In the genomic region with DNA sequence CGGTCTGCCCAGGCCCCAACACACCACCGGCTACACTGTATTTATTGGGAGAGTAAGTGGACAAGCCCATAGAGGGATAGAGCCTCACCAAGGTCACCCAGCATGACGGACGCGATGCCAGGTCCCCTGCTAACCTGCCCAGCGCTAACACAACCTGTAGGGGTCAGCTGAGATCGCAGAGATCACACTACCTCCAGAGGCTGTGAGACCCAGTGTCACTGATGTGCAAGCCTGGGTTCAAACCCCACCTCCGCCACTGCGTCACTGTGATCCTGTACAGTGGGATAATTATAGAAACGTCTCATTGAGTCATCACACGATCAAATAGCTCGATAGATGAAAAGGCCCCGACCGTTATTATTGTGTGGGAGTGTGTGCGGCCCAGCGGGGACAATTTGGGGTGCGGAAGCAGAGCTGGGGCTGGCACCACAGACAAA, we compare ENCODE assay signal across 18 cellular contexts. TPM values are rescaled to one million over a fixed set of nuclear protein-coding genes. Genes with fewer than 3 reads are reported as not detected.
DNase-seq lines count a peak whose midpoint lies in the region; ATAC-seq and TF ChIP-seq lines count a peak whose summit lies in the region.
"Had no signal": no experiment of that assay in that cellular context is flagged by ENCODE, and none has a peak within 500 bp of the region (broad histone marks: within the 10 kb centered on the region; RNA-seq: fewer than 3 reads in every experiment).

No MANE protein-coding gene starts in this region.

- peaks cover 3% of the 10 kb centered on the region; the same call in 1 of the 3 replicates for H3K9me3 Mint-ChIP-seq in GM23338
- H3K9me3 Mint-ChIP-seq in activated T-helper 1 cell treated with anti-CD3 and anti-CD28 coated beads, Interleukin-12 subunit alpha, Interleukin-12 subunit beta, Interleukin-2, Interleukin-4 antibody, amounts not matched to agents 30 ng/mL and 10 ng/mL and 1 ng/mL, durations not matched to agents 14 hours and 24 hours and 36 hours = no peaks in the 10 kb centered on the region
- no peaks in the 10 kb centered on the region for H3K9me3 Mint-ChIP-seq in natural killer cell treated with Interleukin-12 subunit alpha and Interleukin-12 subunit beta and Interleukin-15 and Interleukin-18, amount 100 ng/mL, for 72 hours
- H3K9me3 Mint-ChIP-seq: stimulated activated memory B cell treated with anti-CD40 and anti-IgM and Interleukin-4, amounts not matched to agents 10 μg/mL and 1 μg/mL and 100 μg/mL, for 72 hours had no signal

- DNase-seq in SK-N-SH (no peak), GM23338 (ENCODE audit: low spot score) (peak; percentile 45), neuronal stem cell (ENCODE audit: low spot score) (no peak)
- DNase-seq in activated T-helper 1 cell treated with anti-CD3 and anti-CD28 coated beads, Interleukin-12 subunit alpha, Interleukin-12 subunit beta, Interleukin-2, Interleukin-4 antibody, amounts not matched to agents 30 ng/mL and 10 ng/mL and 1 ng/mL, durations not matched to agents 14 hours and 24 hours and 36 hours (ENCODE audit: low spot score) = no peak
- no peak for DNase-seq in natural killer cell treated with Interleukin-12 subunit alpha and Interleukin-12 subunit beta and Interleukin-15 and Interleukin-18, amount 100 ng/mL, for 72 hours (ENCODE audit: low spot score)
- DNase-seq: left colon, NCI-H1092 treated with DMSO at 0.1 percent for 48 hours, NCI-H2171, SIG-M5, spleen, transverse colon had no signal

- H2BK5ac ChIP-seq in neuronal stem cell (ENCODE audit: low read length) = no peak overlapping the region

- no peaks in the 10 kb centered on the region; the same call in 2 of the 3 replicates for H3K36me3 Mint-ChIP-seq in GM23338 (ENCODE audit: low read depth)
- H3K36me3 Mint-ChIP-seq in activated T-helper 1 cell treated with anti-CD3 and anti-CD28 coated beads, Interleukin-12 subunit alpha, Interleukin-12 subunit beta, Interleukin-2, Interleukin-4 antibody, amounts not matched to agents 30 ng/mL and 10 ng/mL and 1 ng/mL, durations not matched to agents 14 hours and 24 hours and 36 hours (ENCODE audit: low read depth) = no peaks in the 10 kb centered on the region
- H3K36me3 Mint-ChIP-seq in natural killer cell treated with Interleukin-12 subunit alpha and Interleukin-12 subunit beta and Interleukin-15 and Interleukin-18, amount 100 ng/mL, for 72 hours = no peaks in the 10 kb centered on the region
- H3K36me3 Mint-ChIP-seq: stimulated activated memory B cell treated with anti-CD40 and anti-IgM and Interleukin-4, amounts not matched to agents 10 μg/mL and 1 μg/mL and 100 μg/mL, for 72 hours had no signal

- peaks cover 9% of the 10 kb centered on the region for H3F3A ChIP-seq in SK-N-SH (replicated peaks; ENCODE audit: insufficient read depth)
- peaks cover 19% of the 10 kb centered on the region for H3F3A ChIP-seq in GM23338 (replicated peaks; ENCODE audit: low read depth)

- TF ChIP-seq CTCF in SK-N-SH (IDR thresholded peaks at IDR 0.05) (no peak), GM23338 (conservative IDR thresholded peaks at IDR 0.05; ENCODE audit: low read depth in 2 of 2) (peak; percentile 27 to 59; a peak in 3 of 4 replicates)

- no peak for TF ChIP-seq EP300 in SK-N-SH (IDR thresholded peaks at IDR 0.05; ENCODE audit: borderline replicate concordance in 1 of 2, low read depth in 1 of 2, low read length in 1 of 2)

- H3K27me3 ChIP-seq in SK-N-SH (ENCODE audit: insufficient read depth) (no peaks in the 10 kb centered on the region), GM23338 (ENCODE audit: insufficient read depth) (peaks cover 20% of the 10 kb centered on the region), neuronal stem cell (ENCODE audit: control insufficient read depth in 3 of 3, insufficient read depth in 3 of 3, low read depth in 1 of 3, low read length in 3 of 3) (peaks cover 0 to 24% (median 23%) of the 10 kb centered on the region in 3 experiments)
- H3K27me3 ChIP-seq: ovary had no signal

- H2AFZ ChIP-seq in SK-N-SH (ENCODE audit: low read depth) = no peak overlapping the region
- no peak overlapping the region for H2AFZ ChIP-seq in GM23338
- H2AFZ ChIP-seq in neuronal stem cell (ENCODE audit: low read length) = no peak overlapping the region

- no peak overlapping the region for H3K4me3 Mint-ChIP-seq in GM23338
- H3K4me3 Mint-ChIP-seq in activated T-helper 1 cell treated with anti-CD3 and anti-CD28 coated beads, Interleukin-12 subunit alpha, Interleukin-12 subunit beta, Interleukin-2, Interleukin-4 antibody, amounts not matched to agents 30 ng/mL and 10 ng/mL and 1 ng/mL, durations not matched to agents 14 hours and 24 hours and 36 hours = peak overlapping the region; percentile 19
- no peak overlapping the region for H3K4me3 Mint-ChIP-seq in natural killer cell treated with Interleukin-12 subunit alpha and Interleukin-12 subunit beta and Interleukin-15 and Interleukin-18, amount 100 ng/mL, for 72 hours
- H3K4me3 Mint-ChIP-seq: stimulated activated memory B cell treated with anti-CD40 and anti-IgM and Interleukin-4, amounts not matched to agents 10 μg/mL and 1 μg/mL and 100 μg/mL, for 72 hours had no signal

- peak overlapping the region; percentile 1 for H3K23ac ChIP-seq in neuronal stem cell (ENCODE audit: low read depth, low read length, poor library complexity)

- H4K91ac ChIP-seq in neuronal stem cell (ENCODE audit: low read depth, low read length, poor library complexity) = no peak overlapping the region

- CTCF ChIA-PET in SK-N-SH (lab: Yijun Ruan, JAX) = interaction anchor here (0.7 to 1.7 kb wide), 4 partner anchors 8 to 69 kb away, joined by 3 to 6 read pairs (median 4); no protein-coding TSS in a partner anchor

- no peaks in the 10 kb centered on the region for H4K20me1 ChIP-seq in SK-N-SH (ENCODE audit: insufficient read depth)
- no peaks in the 10 kb centered on the region for H4K20me1 ChIP-seq in GM23338 (replicated peaks; ENCODE audit: insufficient read depth)

- H2AK5ac ChIP-seq in neuronal stem cell (ENCODE audit: low read depth, low read length) = no peak overlapping the region

- no peak overlapping the region for H2BK120ac ChIP-seq in neuronal stem cell (ENCODE audit: low read depth, low read length)

- no peaks in the 10 kb centered on the region for H3K79me2 ChIP-seq in SK-N-SH (ENCODE audit: insufficient read depth)
- no peaks in the 10 kb centered on the region for H3K79me2 ChIP-seq in GM23338 (replicated peaks; ENCODE audit: insufficient read depth)

- H3K27me3 Mint-ChIP-seq in GM23338 (ENCODE audit: insufficient read depth, low read depth, poor library complexity) = peaks cover 33% of the 10 kb centered on the region
- H3K27me3 Mint-ChIP-seq in activated T-helper 1 cell treated with anti-CD3 and anti-CD28 coated beads, Interleukin-12 subunit alpha, Interleukin-12 subunit beta, Interleukin-2, Interleukin-4 antibody, amounts not matched to agents 30 ng/mL and 10 ng/mL and 1 ng/mL, durations not matched to agents 14 hours and 24 hours and 36 hours (ENCODE audit: insufficient read depth) = peaks cover 11% of the 10 kb centered on the region
- H3K27me3 Mint-ChIP-seq in natural killer cell treated with Interleukin-12 subunit alpha and Interleukin-12 subunit beta and Interleukin-15 and Interleukin-18, amount 100 ng/mL, for 72 hours = peaks cover 1 to 8% of the 10 kb centered on the region in 2 donors

- peaks cover 21% of the 10 kb centered on the region for H3K4me1 Mint-ChIP-seq in GM23338
- peaks cover 17% of the 10 kb centered on the region for H3K4me1 Mint-ChIP-seq in activated T-helper 1 cell treated with anti-CD3 and anti-CD28 coated beads, Interleukin-12 subunit alpha, Interleukin-12 subunit beta, Interleukin-2, Interleukin-4 antibody, amounts not matched to agents 30 ng/mL and 10 ng/mL and 1 ng/mL, durations not matched to agents 14 hours and 24 hours and 36 hours (ENCODE audit: low read depth)
- peaks cover 12 to 15% of the 10 kb centered on the region in 2 donors for H3K4me1 Mint-ChIP-seq in natural killer cell treated with Interleukin-12 subunit alpha and Interleukin-12 subunit beta and Interleukin-15 and Interleukin-18, amount 100 ng/mL, for 72 hours (ENCODE audit: low read depth in 2 of 2)

- no peaks in the 10 kb centered on the region for H3K9me3 ChIP-seq in SK-N-SH
- no peaks in the 10 kb centered on the region for H3K9me3 ChIP-seq in neuronal stem cell (replicated peaks in 1 of 2; ENCODE audit: control insufficient read depth in 2 of 2, insufficient read depth in 1 of 2, low read depth in 1 of 2, low read length in 2 of 2)
- H3K9me3 ChIP-seq: mucosa of descending colon, ovary, spleen, transverse colon had no signal

- no peak overlapping the region for H3K18ac ChIP-seq in neuronal stem cell (ENCODE audit: low read length)

- H3K4me1 ChIP-seq in SK-N-SH (ENCODE audit: control insufficient read depth in 1 of 2, insufficient read depth in 2 of 2, low read depth in 1 of 2, low read length in 1 of 2) = peaks cover 0 to 9% of the 10 kb centered on the region in 2 experiments; a peak in 1 of 4 replicates
- H3K4me1 ChIP-seq in GM23338 (ENCODE audit: insufficient read depth) = peaks cover 13% of the 10 kb centered on the region
- H3K4me1 ChIP-seq in neuronal stem cell (ENCODE audit: control insufficient read depth in 2 of 2, insufficient read depth in 1 of 2, low read depth in 1 of 2, low read length in 2 of 2) = peaks cover 24 to 25% of the 10 kb centered on the region in 2 donors

- WGBS in SK-N-SH (ENCODE audit: low lambda C conversion rate) = 54% methylated on average over 17 of the region's 17 CpGs
- WGBS in neuronal stem cell (ENCODE audit: extremely low coverage in 2 of 2, insufficient read length in 2 of 2, insufficient replicate concordance in 1 of 2), 2 donors = no CpG with 5 or more reads among the region's 17 CpGs

- no peak overlapping the region for H3K4me3 ChIP-seq in SK-N-SH (ENCODE audit: low read depth in 2 of 2, low read length in 1 of 2)
- H3K4me3 ChIP-seq in GM23338 = no peak overlapping the region
- no peak overlapping the region for H3K4me3 ChIP-seq in neuronal stem cell (ENCODE audit: low read length in 2 of 2)
- H3K4me3 ChIP-seq: mucosa of descending colon, ovary, spleen, transverse colon had no signal

- intact Hi-C loops in activated T-helper 1 cell treated with anti-CD3 and anti-CD28 coated beads, Interleukin-12 subunit alpha, Interleukin-12 subunit beta, Interleukin-2, Interleukin-4 antibody, amounts not matched to agents 30 ng/mL and 10 ng/mL and 1 ng/mL, durations not matched to agents 14 hours and 24 hours and 36 hours (cut with micrococcal nuclease) = loop anchor here (5.0 kb wide), 3 partner anchors 63 to 1683 kb away; partner anchors contain the start of genes DPP9 and GADD45B

- no peaks in the 10 kb centered on the region for H3K79me1 ChIP-seq in neuronal stem cell (ENCODE audit: low read depth, low read length)

- no peaks in the 10 kb centered on the region for H3K9me2 ChIP-seq in SK-N-SH
- H3K9me2 ChIP-seq in GM23338 (ENCODE audit: insufficient read depth) = no peaks in the 10 kb centered on the region

- no peak overlapping the region for H3K4ac ChIP-seq in neuronal stem cell (ENCODE audit: low read length)

- H3K27ac ChIP-seq in SK-N-SH (ENCODE audit: low read depth in 2 of 2, low read length in 1 of 2) = no peak overlapping the region
- no peak overlapping the region for H3K27ac ChIP-seq in GM23338 (ENCODE audit: low read depth)
- no peak overlapping the region for H3K27ac ChIP-seq in neuronal stem cell (replicated peaks; ENCODE audit: low read length)
- H3K27ac ChIP-seq: C4-2B, ovary, spleen, transverse colon had no signal

- H3K36me3 ChIP-seq in SK-N-SH (replicated peaks in 1 of 2; ENCODE audit: control insufficient read depth in 1 of 2, insufficient read depth in 2 of 2, low read length in 1 of 2) (no peaks in the 10 kb centered on the region), GM23338 (ENCODE audit: insufficient read depth) (no peaks in the 10 kb centered on the region), neuronal stem cell (replicated peaks in 1 of 2; ENCODE audit: control insufficient read depth in 2 of 2, insufficient read depth in 2 of 2, low read length in 2 of 2) (no peaks in the 10 kb centered on the region)
- H3K36me3 ChIP-seq: ovary, spleen, transverse colon had no signal

- H3K4me2 ChIP-seq in SK-N-SH (no peak overlapping the region), GM23338 (no peak overlapping the region), neuronal stem cell (ENCODE audit: insufficient read depth, low read length, poor library complexity, severe bottlenecking) (no peak overlapping the region)

- ATAC-seq in SK-N-SH treated with all-trans-retinoic acid at 6 μM for 48 hours (no peak), GM23338 (no peak), GM21423 (IDR thresholded peaks at IDR 0.05; ENCODE audit: unreplicated experiment) (no peak), HG03135 (IDR thresholded peaks at IDR 0.05; ENCODE audit: unreplicated experiment) (no peak)
- no peak for ATAC-seq in natural killer cell treated with Interleukin-12 subunit alpha and Interleukin-12 subunit beta and Interleukin-15 and Interleukin-18, amount 100 ng/mL, for 72 hours
- ATAC-seq: left colon; mucosa of descending colon; stimulated activated memory B cell treated with anti-CD40 and anti-IgM and Interleukin-4, amounts not matched to agents 10 μg/mL and 1 μg/mL and 100 μg/mL, for 72 hours had no signal

- no peak overlapping the region for H2BK15ac ChIP-seq in neuronal stem cell (ENCODE audit: low read length)

- no peak overlapping the region for H3K9ac ChIP-seq in SK-N-SH
- H3K9ac ChIP-seq in neuronal stem cell (ENCODE audit: low read depth, low read length, poor library complexity) = no peak overlapping the region

- no peak overlapping the region for H4K8ac ChIP-seq in neuronal stem cell (ENCODE audit: low read depth, low read length)

- H3K14ac ChIP-seq in neuronal stem cell (ENCODE audit: low read length) = no peak overlapping the region

- TF ChIP-seq RAD21 in SK-N-SH (IDR thresholded peaks at IDR 0.05; ENCODE audit: low read length) = 0 out of 2 replicates have a peak, but pooled peaks have one; percentile 9

- H3K27ac Mint-ChIP-seq in GM23338 = no peak overlapping the region
- no peak overlapping the region for H3K27ac Mint-ChIP-seq in activated T-helper 1 cell treated with anti-CD3 and anti-CD28 coated beads, Interleukin-12 subunit alpha, Interleukin-12 subunit beta, Interleukin-2, Interleukin-4 antibody, amounts not matched to agents 30 ng/mL and 10 ng/mL and 1 ng/mL, durations not matched to agents 14 hours and 24 hours and 36 hours
- no peak overlapping the region for H3K27ac Mint-ChIP-seq in natural killer cell treated with Interleukin-12 subunit alpha and Interleukin-12 subunit beta and Interleukin-15 and Interleukin-18, amount 100 ng/mL, for 72 hours
- H3K27ac Mint-ChIP-seq: stimulated activated memory B cell treated with anti-CD40 and anti-IgM and Interleukin-4, amounts not matched to agents 10 μg/mL and 1 μg/mL and 100 μg/mL, for 72 hours had no signal

- no peak overlapping the region for H2BK12ac ChIP-seq in neuronal stem cell (ENCODE audit: low read length)

- POLR2A ChIA-PET in SK-N-SH (lab: Yijun Ruan, JAX) = no interaction called here

RNA-seq across cellular contexts. Expression of gene TLE2, which starts 10.6 kb away (rescaled TPM):
- polyA plus RNA-seq in SK-N-SH (2012; rRNA removed) = 1.7 and 2.3 TPM in 2 replicates
- 0.97 and 1.9 TPM in 2 replicates for polyA plus RNA-seq in SK-N-SH (2012; cell fraction: cytosol; rRNA removed)
- polyA plus RNA-seq in SK-N-SH (2012; cell fraction: nucleus; rRNA removed) = 10.0 and 17.5 TPM in 2 replicates
- 21.3 and 22.8 TPM in 2 replicates for total RNA-seq in GM23338 (2014; rRNA removed; shearing (Covaris generic))
- polyA plus RNA-seq in GM23338 (2016; fragmentation: Nextera tagmentation; extraction: Ambion mirVana) = 5.2 and 5.6 TPM in 2 replicates
- 0.78 and 1.1 TPM in 2 replicates for total RNA-seq in activated T-helper 1 cell treated with anti-CD3 and anti-CD28 coated beads, Interleukin-12 subunit alpha, Interleukin-12 subunit beta, Interleukin-2, Interleukin-4 antibody, amounts not matched to agents 30 ng/mL and 10 ng/mL and 1 ng/mL, durations not matched to agents 14 hours and 24 hours and 36 hours
- polyA plus RNA-seq in neuronal stem cell (2013, experiment 1 of 2) = 0.36 TPM
- polyA plus RNA-seq in neuronal stem cell (2013, experiment 2 of 2) = 0.21 TPM
- total RNA-seq in natural killer cell treated with Interleukin-12 subunit alpha and Interleukin-12 subunit beta and Interleukin-15 and Interleukin-18, amount 100 ng/mL, for 72 hours = 1 to 10 TPM; 1.3 to 3.2 TPM

RNA-seq across cellular contexts. Expression of gene TLE5, which starts 22.6 kb away (rescaled TPM):
- polyA plus RNA-seq in SK-N-SH (2012; rRNA removed) = 479 and 519 TPM in 2 replicates
- 268 and 361 TPM in 2 replicates for polyA plus RNA-seq in SK-N-SH (2012; cell fraction: cytosol; rRNA removed)
- 542 and 572 TPM in 2 replicates for polyA plus RNA-seq in SK-N-SH (2012; cell fraction: nucleus; rRNA removed)
- 151 and 154 TPM in 2 replicates for total RNA-seq in GM23338 (2014; rRNA removed; shearing (Covaris generic))
- polyA plus RNA-seq in GM23338 (2016; fragmentation: Nextera tagmentation; extraction: Ambion mirVana) = 130 and 132 TPM in 2 replicates
- 378 and 399 TPM in 2 replicates for total RNA-seq in activated T-helper 1 cell treated with anti-CD3 and anti-CD28 coated beads, Interleukin-12 subunit alpha, Interleukin-12 subunit beta, Interleukin-2, Interleukin-4 antibody, amounts not matched to agents 30 ng/mL and 10 ng/mL and 1 ng/mL, durations not matched to agents 14 hours and 24 hours and 36 hours
- 162 TPM for polyA plus RNA-seq in neuronal stem cell (2013, experiment 1 of 2)
- 164 TPM for polyA plus RNA-seq in neuronal stem cell (2013, experiment 2 of 2)
- total RNA-seq in natural killer cell treated with Interleukin-12 subunit alpha and Interleukin-12 subunit beta and Interleukin-15 and Interleukin-18, amount 100 ng/mL, for 72 hours = 100 to 1,000 TPM; 242 to 309 TPM

RNA-seq across cellular contexts. Expression of gene GNA11, which starts 54.5 kb away (rescaled TPM):
- polyA plus RNA-seq in SK-N-SH (2012; rRNA removed) (14.6 and 32.4 TPM in 2 replicates), GM23338 (2016; fragmentation: Nextera tagmentation; extraction: Ambion mirVana) (15.8 and 16.2 TPM in 2 replicates)
- polyA plus RNA-seq in SK-N-SH (2012; cell fraction: cytosol; rRNA removed) = 14.6 and 27.8 TPM in 2 replicates
- polyA plus RNA-seq in SK-N-SH (2012; cell fraction: nucleus; rRNA removed) = 33.0 and 35.6 TPM in 2 replicates
- total RNA-seq in GM23338 (2014; rRNA removed; shearing (Covaris generic)) = 22.6 and 26.9 TPM in 2 replicates
- total RNA-seq in activated T-helper 1 cell treated with anti-CD3 and anti-CD28 coated beads, Interleukin-12 subunit alpha, Interleukin-12 subunit beta, Interleukin-2, Interleukin-4 antibody, amounts not matched to agents 30 ng/mL and 10 ng/mL and 1 ng/mL, durations not matched to agents 14 hours and 24 hours and 36 hours = 4.1 and 5.7 TPM in 2 replicates
- polyA plus RNA-seq in neuronal stem cell (2013, experiment 1 of 2) = 19.2 TPM
- polyA plus RNA-seq in neuronal stem cell (2013, experiment 2 of 2) = 20.0 TPM
- total RNA-seq in natural killer cell treated with Interleukin-12 subunit alpha and Interleukin-12 subunit beta and Interleukin-15 and Interleukin-18, amount 100 ng/mL, for 72 hours = 1 to 10 TPM in 1 of 2 donors, under 1 TPM in 1; 1.00 to 1.3 TPM
